ENCODE assay signal across 9 cellular contexts in the genomic region with DNA sequence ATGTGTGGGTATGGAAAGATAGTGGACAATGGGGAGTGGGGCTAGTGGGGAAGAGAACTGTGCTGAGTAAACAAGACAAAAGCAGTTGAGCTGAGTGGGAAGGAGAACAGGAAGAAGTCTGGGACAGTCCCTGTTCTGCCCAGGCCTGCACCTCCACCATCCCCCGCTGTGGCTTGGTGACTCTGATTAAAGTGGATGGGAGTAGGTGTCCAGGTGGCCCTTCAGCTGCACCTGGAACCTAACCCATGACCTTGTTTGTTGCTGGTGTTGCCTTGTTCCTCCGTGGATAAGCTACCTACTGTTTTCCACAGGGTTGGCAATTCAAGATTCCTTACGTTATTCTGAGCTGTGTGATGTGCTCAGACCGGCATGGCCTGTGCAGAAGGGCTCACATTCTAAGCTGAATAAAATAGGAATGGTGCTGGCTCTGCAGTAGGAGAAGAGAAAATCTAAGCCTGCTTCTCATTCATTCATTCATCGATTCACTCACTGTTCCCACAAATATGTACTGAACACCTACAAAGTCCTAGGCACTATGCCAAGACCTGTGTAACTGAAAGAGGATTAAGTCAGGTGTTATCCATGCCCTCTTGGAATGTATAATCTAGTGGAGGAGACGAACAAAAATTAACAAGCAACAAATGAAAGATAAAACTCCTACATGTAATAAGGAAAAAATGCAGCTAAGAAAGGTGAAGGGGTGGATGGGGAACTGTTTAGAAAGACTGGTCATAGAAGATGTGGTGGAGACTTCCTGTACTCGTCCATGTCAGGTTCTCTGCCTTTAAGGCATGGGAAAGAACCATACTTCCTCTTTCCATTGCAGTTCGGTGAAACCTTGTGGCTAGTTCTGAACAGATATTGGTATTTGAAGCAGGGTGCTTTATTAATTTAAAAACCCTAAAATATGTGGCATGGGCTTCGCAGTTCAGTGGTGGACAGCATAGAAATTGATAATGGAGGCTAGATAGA. TPM values are rescaled to one million over a fixed set of nuclear protein-coding genes. Genes with fewer than 3 reads are reported as not detected.
DNase-seq lines count a peak whose midpoint lies in the region; ATAC-seq and TF ChIP-seq lines count a peak whose summit lies in the region.
"Had no signal": no experiment of that assay in that cellular context is flagged by ENCODE, and none has a peak within 500 bp of the region (broad histone marks: within the 10 kb centered on the region; RNA-seq: fewer than 3 reads in every experiment).

No MANE protein-coding gene starts in this region.

- CTCF ChIA-PET in PC-9 (lab: Charles Lee) = no interaction called here

- intact Hi-C loops in Right ventricle myocardium superior (cut with DNase I) = no loop called here
- intact Hi-C loops in PC-9 (cut with micrococcal nuclease; ENCODE audit: unreplicated experiment) = no loop called here

- no peaks in the 10 kb centered on the region for H4K20me1 ChIP-seq in PC-9 (ENCODE audit: insufficient read depth)

- POLR2A ChIA-PET in PC-9 (lab: Charles Lee; ENCODE audit: unreplicated experiment) = no interaction called here

- H2AFZ ChIP-seq in PC-9 = no peak overlapping the region

- TF ChIP-seq CTCF in right atrium auricular region (IDR thresholded peaks at IDR 0.05) (no peak), PC-9 (conservative IDR thresholded peaks at IDR 0.05) (no peak)

- H3K36me3 ChIP-seq in right atrium auricular region = no peaks in the 10 kb centered on the region
- no peaks in the 10 kb centered on the region for H3K36me3 ChIP-seq in PC-9 (ENCODE audit: low read depth)

- no peak overlapping the region for H3K27ac Mint-ChIP-seq in stimulated activated effector memory CD8-positive, alpha-beta T cell treated with anti-CD3 and anti-CD28 coated beads, Interleukin-12 subunit alpha, Interleukin-12 subunit beta, amount 100 ng/mL, for 72 hours

- H3K4me3 Mint-ChIP-seq in stimulated activated effector memory CD8-positive, alpha-beta T cell treated with anti-CD3 and anti-CD28 coated beads, Interleukin-12 subunit alpha, Interleukin-12 subunit beta, amount 100 ng/mL, for 72 hours = no peak overlapping the region

- ATAC-seq in Right ventricle myocardium superior (ENCODE audit: poor library complexity) = peak; percentile 64
- ATAC-seq in HG03095 (IDR thresholded peaks at IDR 0.05; ENCODE audit: unreplicated experiment) = peak; percentile 88
- ATAC-seq in stimulated activated effector memory CD8-positive, alpha-beta T cell treated with anti-CD3 and anti-CD28 coated beads, Interleukin-12 subunit alpha, Interleukin-12 subunit beta, amount 100 ng/mL, for 72 hours = peak; percentile 40

- no TSS peak for BruUV-seq in PC-9 (replicated peaks; lab: Mats Ljungman, UMichigan)

- no peak for DNase-seq in Right ventricle myocardium superior
- DNase-seq in right atrium auricular region (ENCODE audit: low spot score) = no peak
- DNase-seq in SIG-M5 (lab: John Stamatoyannopoulos, UW) = peak; percentile 64
- no peak for DNase-seq in stimulated activated effector memory CD8-positive, alpha-beta T cell treated with anti-CD3 and anti-CD28 coated beads, Interleukin-12 subunit alpha, Interleukin-12 subunit beta, amount 100 ng/mL, for 72 hours (ENCODE audit: low spot score in 2 of 2)
- no peak for DNase-seq in PC-9
- no peak for DNase-seq in stimulated activated naive CD4-positive, alpha-beta T cell (lab: John Stamatoyannopoulos, UW)
- DNase-seq in NCI-H2171 (lab: John Stamatoyannopoulos, UW) = no peak

- H3K9me3 ChIP-seq in right atrium auricular region = no peaks in the 10 kb centered on the region
- H3K9me3 ChIP-seq in PC-9 (ENCODE audit: insufficient read depth, low read depth) = no peaks in the 10 kb centered on the region

- H3K9me2 ChIP-seq in PC-9 (ENCODE audit: insufficient read depth) = no peaks in the 10 kb centered on the region

- H3K27ac ChIP-seq in right atrium auricular region = no peak overlapping the region
- H3K27ac ChIP-seq in PC-9 = no peak overlapping the region
- H3K27ac ChIP-seq: VCaP had no signal

- H3K79me2 ChIP-seq in PC-9 (ENCODE audit: low read depth) = no peaks in the 10 kb centered on the region

- H3K27me3 ChIP-seq in right atrium auricular region (no peaks in the 10 kb centered on the region), PC-9 (ENCODE audit: insufficient read depth, low read depth) (no peaks in the 10 kb centered on the region)

- no peaks in the 10 kb centered on the region for H3K9me3 Mint-ChIP-seq in stimulated activated effector memory CD8-positive, alpha-beta T cell treated with anti-CD3 and anti-CD28 coated beads, Interleukin-12 subunit alpha, Interleukin-12 subunit beta, amount 100 ng/mL, for 72 hours

- no peaks in the 10 kb centered on the region for H3K4me1 ChIP-seq in right atrium auricular region
- H3K4me1 ChIP-seq in PC-9 (replicated peaks; ENCODE audit: insufficient read depth) = peaks cover 21% of the 10 kb centered on the region

- no peaks in the 10 kb centered on the region for H3K36me3 Mint-ChIP-seq in stimulated activated effector memory CD8-positive, alpha-beta T cell treated with anti-CD3 and anti-CD28 coated beads, Interleukin-12 subunit alpha, Interleukin-12 subunit beta, amount 100 ng/mL, for 72 hours

- peaks cover 21% of the 10 kb centered on the region for H3K4me1 Mint-ChIP-seq in stimulated activated effector memory CD8-positive, alpha-beta T cell treated with anti-CD3 and anti-CD28 coated beads, Interleukin-12 subunit alpha, Interleukin-12 subunit beta, amount 100 ng/mL, for 72 hours

- H3K4me3 ChIP-seq in right atrium auricular region = no peak overlapping the region
- no peak overlapping the region for H3K4me3 ChIP-seq in PC-9

- H3K4me2 ChIP-seq in PC-9 = no peak overlapping the region

- 0 out of 2 replicates have a peak, but pooled peaks cover 11% of the 10 kb centered on the region for H3F3A ChIP-seq in PC-9 (ENCODE audit: insufficient read depth, low read depth)

RNA-seq across cellular contexts. Expression of gene CALHM6, which starts 10.1 kb away (rescaled TPM):
- total RNA-seq in Right ventricle myocardium superior (1.4 TPM), right atrium auricular region (1 to 10 TPM; 2.3 to 3.1 TPM), PC-9 (2021) (not detected in 2 replicates)
